Comparison of ENCODE assay signal across 1 cellular context in genomic region chr11:19814421-19814820, GRCh38.
TF ChIP-seq lines count a peak whose summit lies in the region.

No MANE protein-coding gene starts in this region.

TF ChIP-seq in HepG2, 621 proteins besides CTCF, POLR2A, EP300 and RAD21 (continued from another document):
- peak; percentile 31 for TF ChIP-seq STAG1 (CRISPR knock-in tag; IDR thresholded peaks at IDR 0.05)
- no peak for TF ChIP-seq KMT2B (CRISPR knock-in tag; IDR thresholded peaks at IDR 0.05)
- TF ChIP-seq JUN (CRISPR knock-in tag; IDR thresholded peaks at IDR 0.05), result no peak
- no peak for TF ChIP-seq KDM3A (CRISPR knock-in tag; IDR thresholded peaks at IDR 0.05; ENCODE audit: low read depth)
- no peak for TF ChIP-seq RARG (CRISPR knock-in tag; IDR thresholded peaks at IDR 0.05; ENCODE audit: low read depth)
- no peak for TF ChIP-seq ZNF24 (IDR thresholded peaks at IDR 0.05)
- no peak for TF ChIP-seq CREB1 (IDR thresholded peaks at IDR 0.05)
- no peak for TF ChIP-seq CREB1 (CRISPR knock-in tag; IDR thresholded peaks at IDR 0.05)
- TF ChIP-seq ZNF121 (CRISPR knock-in tag; IDR thresholded peaks at IDR 0.05), result 0 out of 2 replicates have a peak, but pooled peaks have one; percentile 11
- no peak for TF ChIP-seq ZSCAN22 (CRISPR knock-in tag; IDR thresholded peaks at IDR 0.05)
- no peak for TF ChIP-seq GPBP1L1 (CRISPR knock-in tag; IDR thresholded peaks at IDR 0.05)
- no peak for TF ChIP-seq IKZF1 (IDR thresholded peaks at IDR 0.05)
